ENCODE assay signal across 10 cellular contexts in the genomic region with DNA sequence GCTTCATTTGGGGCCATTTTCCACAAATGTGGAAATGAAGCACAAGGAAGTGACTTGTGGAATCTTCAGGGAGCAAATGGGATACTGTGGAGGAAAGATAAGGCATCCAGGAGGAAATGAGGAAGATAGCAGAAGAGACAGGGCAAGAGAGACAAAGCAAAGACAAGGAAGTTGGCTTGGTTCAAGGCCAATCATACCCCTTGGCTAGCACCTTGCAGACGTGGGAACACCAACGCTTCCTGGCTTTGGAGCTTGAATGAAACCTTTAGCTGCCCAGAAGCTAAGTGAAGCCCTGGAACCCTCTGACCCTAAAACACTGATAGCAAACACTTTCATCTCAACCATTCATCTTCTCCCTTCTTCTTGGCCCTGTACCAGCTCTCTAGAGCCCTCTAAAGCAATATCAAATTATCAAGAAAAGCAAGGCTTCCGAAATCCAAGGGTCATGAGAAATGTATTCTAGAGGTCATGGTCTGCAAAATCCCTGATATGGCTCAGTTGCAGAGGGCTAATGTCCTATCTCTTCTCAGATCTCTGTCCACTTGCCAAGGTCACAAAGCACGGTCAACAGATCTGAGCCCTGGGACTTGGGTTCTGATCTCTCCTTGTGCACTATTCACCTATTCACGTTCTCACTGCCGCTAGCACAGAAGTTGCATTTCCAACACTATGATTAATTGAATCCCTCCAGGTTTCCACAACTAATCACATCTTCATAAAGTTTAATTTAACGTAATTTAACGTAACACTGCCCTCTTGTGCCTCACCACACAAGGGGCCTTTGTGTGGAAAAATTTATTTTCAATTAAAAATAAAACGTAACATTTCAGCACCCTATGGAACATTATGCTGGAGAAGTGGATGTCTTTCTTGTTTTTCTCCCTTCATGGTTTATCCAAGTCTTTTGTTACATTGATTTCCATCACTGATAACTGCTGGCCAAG.
DNase-seq lines count a peak whose midpoint lies in the region; ATAC-seq and TF ChIP-seq lines count a peak whose summit lies in the region.
"Had no signal": no experiment of that assay in that cellular context is flagged by ENCODE, and none has a peak within 500 bp of the region (broad histone marks: within the 10 kb centered on the region; RNA-seq: fewer than 3 reads in every experiment).

No MANE protein-coding gene starts in this region.

- WGBS in right lobe of liver (ENCODE audit: insufficient coverage, low coverage, low lambda C conversion rate, missing lambda C conversion rate), result 48% methylated on average over 9 of the region's 9 CpGs

- H3K4me3 ChIP-seq in cardiac muscle cell, result no peak overlapping the region
- no peak overlapping the region for H3K4me3 ChIP-seq in cardiac fibroblast (replicated peaks in 1 of 2; ENCODE audit: low read depth in 2 of 2, low read length in 2 of 2)
- H3K4me3 ChIP-seq in right lobe of liver, result no peak overlapping the region
- H3K4me3 ChIP-seq in upper lobe of right lung, result no peak overlapping the region

- H3K4me1 ChIP-seq in cardiac muscle cell (ENCODE audit: low read depth), result peaks cover 7% of the 10 kb centered on the region
- H3K4me1 ChIP-seq in right lobe of liver, result no peaks in the 10 kb centered on the region
- no peaks in the 10 kb centered on the region for H3K4me1 ChIP-seq in upper lobe of right lung

- H3K36me3 ChIP-seq in cardiac muscle cell (no peaks in the 10 kb centered on the region), right lobe of liver (no peaks in the 10 kb centered on the region), upper lobe of right lung (no peaks in the 10 kb centered on the region)

- H3K27me3 Mint-ChIP-seq in activated T-helper 2 cell treated with anti-CD3 and anti-CD28 coated beads, Interferon-gamma antibody, Interleukin-2, Interleukin-4, amounts not matched to agents 10 μg/mL and 5 μg/mL and 100 μg/mL, durations not matched to agents 14 hours and 24 hours and 36 hours (ENCODE audit: low read depth), result no peaks in the 10 kb centered on the region

- no peak overlapping the region for H3K27ac ChIP-seq in cardiac muscle cell
- H3K27ac ChIP-seq in right lobe of liver, result no peak overlapping the region
- H3K27ac ChIP-seq in upper lobe of right lung, result no peak overlapping the region

- H3K27me3 ChIP-seq in cardiac muscle cell (no peaks in the 10 kb centered on the region), right lobe of liver (no peaks in the 10 kb centered on the region), upper lobe of right lung (no peaks in the 10 kb centered on the region)

- H3K27ac Mint-ChIP-seq in activated T-helper 2 cell treated with anti-CD3 and anti-CD28 coated beads, Interferon-gamma antibody, Interleukin-2, Interleukin-4, amounts not matched to agents 10 μg/mL and 5 μg/mL and 100 μg/mL, durations not matched to agents 14 hours and 24 hours and 36 hours, result no peak overlapping the region

- no peaks in the 10 kb centered on the region for H3K36me3 Mint-ChIP-seq in activated T-helper 2 cell treated with anti-CD3 and anti-CD28 coated beads, Interferon-gamma antibody, Interleukin-2, Interleukin-4, amounts not matched to agents 10 μg/mL and 5 μg/mL and 100 μg/mL, durations not matched to agents 14 hours and 24 hours and 36 hours (ENCODE audit: low read depth)

- TF ChIP-seq POLR2A in right lobe of liver (IDR thresholded peaks at IDR 0.05), result no peak

- no peak overlapping the region for H3K4me3 Mint-ChIP-seq in activated T-helper 2 cell treated with anti-CD3 and anti-CD28 coated beads, Interferon-gamma antibody, Interleukin-2, Interleukin-4, amounts not matched to agents 10 μg/mL and 5 μg/mL and 100 μg/mL, durations not matched to agents 14 hours and 24 hours and 36 hours (ENCODE audit: low read depth)

- no peak for ATAC-seq in left ventricle myocardium superior
- peak in 2 of 4 donors; percentile 29 to 47 for ATAC-seq in right lobe of liver
- no peak for ATAC-seq in upper lobe of right lung

- intact Hi-C loops in left ventricle myocardium superior (cut with micrococcal nuclease), result loop anchor here (10.0 kb wide), 1 partner anchor 711 kb away; no protein-coding TSS in a partner anchor
- intact Hi-C loops in right lobe of liver (cut with DNase I), result no loop called here
- intact Hi-C loops in upper lobe of right lung (cut with DNase I), result no loop called here
- intact Hi-C loops in activated T-helper 2 cell treated with anti-CD3 and anti-CD28 coated beads, Interferon-gamma antibody, Interleukin-2, Interleukin-4, amounts not matched to agents 10 μg/mL and 5 μg/mL and 100 μg/mL, durations not matched to agents 14 hours and 24 hours and 36 hours (cut with micrococcal nuclease), result no loop called here

- H3K9me3 Mint-ChIP-seq in activated T-helper 2 cell treated with anti-CD3 and anti-CD28 coated beads, Interferon-gamma antibody, Interleukin-2, Interleukin-4, amounts not matched to agents 10 μg/mL and 5 μg/mL and 100 μg/mL, durations not matched to agents 14 hours and 24 hours and 36 hours, result peaks cover 8% of the 10 kb centered on the region

- no peaks in the 10 kb centered on the region for H3K9me3 ChIP-seq in cardiac muscle cell (ENCODE audit: low read depth)
- H3K9me3 ChIP-seq in right lobe of liver, result no peaks in the 10 kb centered on the region
- no peaks in the 10 kb centered on the region for H3K9me3 ChIP-seq in upper lobe of right lung

- H3K4me1 Mint-ChIP-seq in activated T-helper 2 cell treated with anti-CD3 and anti-CD28 coated beads, Interferon-gamma antibody, Interleukin-2, Interleukin-4, amounts not matched to agents 10 μg/mL and 5 μg/mL and 100 μg/mL, durations not matched to agents 14 hours and 24 hours and 36 hours (ENCODE audit: low read depth), result no peaks in the 10 kb centered on the region

- TF ChIP-seq CTCF in cardiac muscle cell (IDR thresholded peaks at IDR 0.05; ENCODE audit: low read depth, low read length), result peak; percentile 64
- TF ChIP-seq CTCF in cardiac fibroblast (IDR thresholded peaks at IDR 0.05; ENCODE audit: low read depth, low read length), result peak; percentile 34
- TF ChIP-seq CTCF in right lobe of liver (IDR thresholded peaks at IDR 0.05), result peak; percentile 27 to 42 (median 40)
- TF ChIP-seq CTCF in upper lobe of right lung (IDR thresholded peaks at IDR 0.05), result peak; percentile 40

- DNase-seq in cardiac muscle cell (ENCODE audit: low read depth in 1 of 2, low spot score in 1 of 2) (peak in 1 of 2 donors; percentile 65), left ventricle myocardium superior (no peak), cardiac fibroblast (ENCODE audit: low read depth in 2 of 2) (peak; percentile 45 to 52), right lobe of liver (no peak), upper lobe of right lung (no peak), GF-D8 (lab: John Stamatoyannopoulos, UW) (no peak)
- DNase-seq in activated T-helper 2 cell treated with anti-CD3 and anti-CD28 coated beads, Interferon-gamma antibody, Interleukin-2, Interleukin-4, amounts not matched to agents 10 μg/mL and 5 μg/mL and 100 μg/mL, durations not matched to agents 14 hours and 24 hours and 36 hours (ENCODE audit: low spot score), result no peak
- no peak for DNase-seq in stimulated activated naive CD4-positive, alpha-beta T cell treated with Interleukin-2 at 50 U/mL for 16 hours (lab: John Stamatoyannopoulos, UW)
- DNase-seq: activated naive CD4-positive, alpha-beta T cell; NCI-H446 had no signal

Comparison
In these comparisons a context has a peak if more than half of its experiments do, and no peak if none do; other contexts are left out.
1. DNase-seq: peak in cardiac fibroblast (2 of 2); none in left ventricle myocardium superior (single experiment), right lobe of liver (0 of 3), upper lobe of right lung (single experiment), activated T-helper 2 cell treated with anti-CD3 and anti-CD28 coated beads, Interferon-gamma antibody, Interleukin-2, Interleukin-4, amounts not matched to agents 10 μg/mL and 5 μg/mL and 100 μg/mL, durations not matched to agents 14 hours and 24 hours and 36 hours (single experiment), stimulated activated naive CD4-positive, alpha-beta T cell treated with Interleukin-2 at 50 U/mL for 16 hours (single experiment) and GF-D8 (single experiment).
2. Peak in every context shown above with its lines, with median percentiles within 50 percentile points of each other: CTCF ChIP-seq.